Comparison of ENCODE assay signal across 1 cellular context in the genomic region with DNA sequence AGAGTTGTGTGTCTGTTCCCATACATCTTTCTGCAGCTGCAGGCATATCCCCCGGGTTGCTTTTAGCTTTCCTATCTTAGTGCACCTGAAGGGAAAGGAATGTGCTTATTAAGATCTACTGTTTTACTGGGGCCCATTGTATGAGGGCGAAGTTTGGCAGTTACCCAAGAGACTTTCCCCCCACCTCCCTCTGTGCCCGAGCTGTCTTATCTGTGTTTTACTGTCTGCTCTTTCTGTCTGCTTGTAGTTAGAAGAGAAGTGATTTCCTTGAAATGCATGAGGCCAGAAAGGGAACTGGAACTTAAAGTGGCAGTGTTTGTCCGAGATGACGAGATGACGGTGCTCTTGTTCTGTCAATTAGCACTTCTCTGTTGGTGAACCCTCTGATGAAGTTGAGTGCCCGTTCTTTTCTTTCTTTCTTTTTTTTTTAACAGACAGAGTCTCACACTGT.
A peak's percentile ranks its signal among the peaks of the same experiment; 100 is the strongest.
TF ChIP-seq lines count a peak whose summit lies in the region.

No MANE protein-coding gene starts in this region.

TF ChIP-seq in GM12878, 131 proteins besides CTCF, POLR2A, EP300 and RAD21:
- TF ChIP-seq, protein P1, sequence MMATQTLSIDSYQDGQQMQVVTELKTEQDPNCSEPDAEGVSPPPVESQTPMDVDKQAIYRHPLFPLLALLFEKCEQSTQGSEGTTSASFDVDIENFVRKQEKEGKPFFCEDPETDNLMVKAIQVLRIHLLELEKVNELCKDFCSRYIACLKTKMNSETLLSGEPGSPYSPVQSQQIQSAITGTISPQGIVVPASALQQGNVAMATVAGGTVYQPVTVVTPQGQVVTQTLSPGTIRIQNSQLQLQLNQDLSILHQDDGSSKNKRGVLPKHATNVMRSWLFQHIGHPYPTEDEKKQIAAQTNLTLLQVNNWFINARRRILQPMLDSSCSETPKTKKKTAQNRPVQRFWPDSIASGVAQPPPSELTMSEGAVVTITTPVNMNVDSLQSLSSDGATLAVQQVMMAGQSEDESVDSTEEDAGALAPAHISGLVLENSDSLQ (IDR thresholded peaks at IDR 0.05): peak; percentile 64; the same call in 1 of the 2 replicates
- TF ChIP-seq, protein P2, sequence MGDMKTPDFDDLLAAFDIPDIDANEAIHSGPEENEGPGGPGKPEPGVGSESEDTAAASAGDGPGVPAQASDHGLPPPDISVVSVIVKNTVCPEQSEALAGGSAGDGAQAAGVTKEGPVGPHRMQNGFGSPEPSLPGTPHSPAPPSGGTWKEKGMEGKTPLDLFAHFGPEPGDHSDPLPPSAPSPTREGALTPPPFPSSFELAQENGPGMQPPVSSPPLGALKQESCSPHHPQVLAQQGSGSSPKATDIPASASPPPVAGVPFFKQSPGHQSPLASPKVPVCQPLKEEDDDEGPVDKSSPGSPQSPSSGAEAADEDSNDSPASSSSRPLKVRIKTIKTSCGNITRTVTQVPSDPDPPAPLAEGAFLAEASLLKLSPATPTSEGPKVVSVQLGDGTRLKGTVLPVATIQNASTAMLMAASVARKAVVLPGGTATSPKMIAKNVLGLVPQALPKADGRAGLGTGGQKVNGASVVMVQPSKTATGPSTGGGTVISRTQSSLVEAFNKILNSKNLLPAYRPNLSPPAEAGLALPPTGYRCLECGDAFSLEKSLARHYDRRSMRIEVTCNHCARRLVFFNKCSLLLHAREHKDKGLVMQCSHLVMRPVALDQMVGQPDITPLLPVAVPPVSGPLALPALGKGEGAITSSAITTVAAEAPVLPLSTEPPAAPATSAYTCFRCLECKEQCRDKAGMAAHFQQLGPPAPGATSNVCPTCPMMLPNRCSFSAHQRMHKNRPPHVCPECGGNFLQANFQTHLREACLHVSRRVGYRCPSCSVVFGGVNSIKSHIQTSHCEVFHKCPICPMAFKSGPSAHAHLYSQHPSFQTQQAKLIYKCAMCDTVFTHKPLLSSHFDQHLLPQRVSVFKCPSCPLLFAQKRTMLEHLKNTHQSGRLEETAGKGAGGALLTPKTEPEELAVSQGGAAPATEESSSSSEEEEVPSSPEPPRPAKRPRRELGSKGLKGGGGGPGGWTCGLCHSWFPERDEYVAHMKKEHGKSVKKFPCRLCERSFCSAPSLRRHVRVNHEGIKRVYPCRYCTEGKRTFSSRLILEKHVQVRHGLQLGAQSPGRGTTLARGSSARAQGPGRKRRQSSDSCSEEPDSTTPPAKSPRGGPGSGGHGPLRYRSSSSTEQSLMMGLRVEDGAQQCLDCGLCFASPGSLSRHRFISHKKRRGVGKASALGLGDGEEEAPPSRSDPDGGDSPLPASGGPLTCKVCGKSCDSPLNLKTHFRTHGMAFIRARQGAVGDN (IDR thresholded peaks at IDR 0.05): 0 out of 2 replicates have a peak, but pooled peaks have one; percentile 29
- TF ChIP-seq ZNF384 (IDR thresholded peaks at IDR 0.05; ENCODE audit: borderline replicate concordance, low read depth, low read length): peak; percentile 57
- peak in 1 of 2 experiments; percentile 19; a peak in 2 of 4 replicates for TF ChIP-seq IKZF2 (IDR thresholded peaks at IDR 0.05)
- TF ChIP-seq, protein P3, sequence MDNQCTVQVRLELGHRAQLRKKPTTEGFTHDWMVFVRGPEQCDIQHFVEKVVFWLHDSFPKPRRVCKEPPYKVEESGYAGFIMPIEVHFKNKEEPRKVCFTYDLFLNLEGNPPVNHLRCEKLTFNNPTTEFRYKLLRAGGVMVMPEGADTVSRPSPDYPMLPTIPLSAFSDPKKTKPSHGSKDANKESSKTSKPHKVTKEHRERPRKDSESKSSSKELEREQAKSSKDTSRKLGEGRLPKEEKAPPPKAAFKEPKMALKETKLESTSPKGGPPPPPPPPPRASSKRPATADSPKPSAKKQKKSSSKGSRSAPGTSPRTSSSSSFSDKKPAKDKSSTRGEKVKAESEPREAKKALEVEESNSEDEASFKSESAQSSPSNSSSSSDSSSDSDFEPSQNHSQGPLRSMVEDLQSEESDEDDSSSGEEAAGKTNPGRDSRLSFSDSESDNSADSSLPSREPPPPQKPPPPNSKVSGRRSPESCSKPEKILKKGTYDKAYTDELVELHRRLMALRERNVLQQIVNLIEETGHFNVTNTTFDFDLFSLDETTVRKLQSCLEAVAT (IDR thresholded peaks at IDR 0.05): peak; percentile 69; the same call in 1 of the 2 replicates
- TF ChIP-seq, protein P4, sequence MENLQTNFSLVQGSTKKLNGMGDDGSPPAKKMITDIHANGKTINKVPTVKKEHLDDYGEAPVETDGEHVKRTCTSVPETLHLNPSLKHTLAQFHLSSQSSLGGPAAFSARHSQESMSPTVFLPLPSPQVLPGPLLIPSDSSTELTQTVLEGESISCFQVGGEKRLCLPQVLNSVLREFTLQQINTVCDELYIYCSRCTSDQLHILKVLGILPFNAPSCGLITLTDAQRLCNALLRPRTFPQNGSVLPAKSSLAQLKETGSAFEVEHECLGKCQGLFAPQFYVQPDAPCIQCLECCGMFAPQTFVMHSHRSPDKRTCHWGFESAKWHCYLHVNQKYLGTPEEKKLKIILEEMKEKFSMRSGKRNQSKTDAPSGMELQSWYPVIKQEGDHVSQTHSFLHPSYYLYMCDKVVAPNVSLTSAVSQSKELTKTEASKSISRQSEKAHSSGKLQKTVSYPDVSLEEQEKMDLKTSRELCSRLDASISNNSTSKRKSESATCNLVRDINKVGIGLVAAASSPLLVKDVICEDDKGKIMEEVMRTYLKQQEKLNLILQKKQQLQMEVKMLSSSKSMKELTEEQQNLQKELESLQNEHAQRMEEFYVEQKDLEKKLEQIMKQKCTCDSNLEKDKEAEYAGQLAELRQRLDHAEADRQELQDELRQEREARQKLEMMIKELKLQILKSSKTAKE (IDR thresholded peaks at IDR 0.05; ENCODE audit: low read depth, poor library complexity, severe bottlenecking): peak; percentile 20
- peak; percentile 76 for TF ChIP-seq ATF7 (IDR thresholded peaks at IDR 0.05; ENCODE audit: low read depth)
- TF ChIP-seq NBN (IDR thresholded peaks at IDR 0.05): peak; percentile 78; the same call in 1 of the 2 replicates
- TF ChIP-seq MTA2 (IDR thresholded peaks at IDR 0.05; ENCODE audit: low read depth): peak; percentile 76
- peak; percentile 30 for TF ChIP-seq MEF2B (IDR thresholded peaks at IDR 0.05; ENCODE audit: partially characterized antibody, poor library complexity, severe bottlenecking)
- peak; percentile 81; the same call in 1 of the 2 replicates for TF ChIP-seq SPI1 (IDR thresholded peaks at IDR 0.05; ENCODE audit: borderline replicate concordance, insufficient read depth, low read depth, low read length)
- 0 out of 2 replicates have a peak, but pooled peaks have one; percentile 16 for TF ChIP-seq ZNF24 (IDR thresholded peaks at IDR 0.05)
